ENCODE assay signal across 23 cellular contexts in genomic region chr2:149575742-149576141, GRCh38.
"Had no signal": no experiment of that assay in that cellular context is flagged by ENCODE, and none has a peak within 500 bp of the region (broad histone marks: within the 10 kb centered on the region; RNA-seq: fewer than 3 reads in every experiment).

No MANE protein-coding gene starts in this region.

- DNase-seq: activated CD4-positive, alpha-beta T cell treated with anti-CD3 and anti-CD28 coated beads, Interleukin-2, amount 10 ng/mL, durations not matched to agents 24 days and 14 days; activated CD4-positive, alpha-beta T cell treated with anti-CD3 and anti-CD28 coated beads, Interleukin-2, amount 50 U/mL, for 4 hours; activated CD8-positive, alpha-beta T cell treated with anti-CD3 and anti-CD28 coated beads for 36 hours; activated gamma-delta T cell; activated naive CD4-positive, alpha-beta T cell treated with Interleukin-2 at 50 U/mL for 16 hours; activated naive CD8-positive, alpha-beta T cell treated with anti-CD3 and anti-CD28 coated beads, Interleukin-2, amount 10 ng/mL, durations not matched to agents 7 days and 5 days; activated T-cell treated with anti-CD3 and anti-CD28 coated beads, Interleukin-2, amount 50 U/mL, for 24 hours; caudate nucleus; Kasumi-1; KBM-7; MM.1S; MV-4-11; NCI-H1092; NCI-H1436 treated with DMSO at 0.1 percent for 48 hours; NCI-H1694 treated with DMSO at 0.1 percent for 48 hours; NCI-H2029; NCI-H345; NCI-H524 treated with DMSO at 0.1 percent for 48 hours; PC-9; Right ventricle myocardium superior had no signal

- FAIRE-seq: bronchial epithelial cell, TTC549 had no signal

- H3K4me3 ChIP-seq: PC-9, SK-N-MC had no signal

- H2AFZ ChIP-seq: PC-9 had no signal

- ATAC-seq: activated CD8-positive, alpha-beta T cell treated with anti-CD3 and anti-CD28 coated beads for 36 hours had no signal

- H3K4me2 ChIP-seq: PC-9 had no signal

- H3K27ac ChIP-seq: PC-9, SK-N-MC had no signal
